Comparison of ENCODE assay signal across 9 cellular contexts in the genomic region with DNA sequence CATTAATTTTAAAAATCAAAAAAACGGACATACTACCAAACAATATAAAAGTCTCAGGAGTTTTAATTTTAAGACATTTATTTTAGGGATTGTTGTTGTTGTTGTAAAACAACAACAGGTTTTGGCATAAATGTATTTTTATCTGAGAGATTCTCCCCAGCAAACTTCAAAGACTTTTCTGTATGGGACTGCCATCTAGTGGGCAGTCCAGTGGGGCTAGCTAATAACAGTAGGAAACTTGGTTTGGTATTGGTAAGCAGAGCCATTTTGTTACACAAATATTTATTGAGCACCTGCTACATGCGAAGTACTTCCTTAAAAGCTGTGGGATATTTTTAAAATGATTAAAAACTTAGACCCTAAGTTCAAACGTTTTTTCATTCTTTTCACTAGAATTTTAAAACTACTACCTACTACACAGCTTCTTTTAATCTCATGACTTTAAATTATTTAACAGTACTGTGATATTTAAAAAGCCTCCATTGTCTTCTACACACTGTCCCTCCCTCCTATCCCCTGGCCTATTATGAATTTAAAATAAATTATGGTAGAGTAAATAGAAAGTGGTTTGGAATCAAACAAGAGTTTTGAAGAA.
A peak's percentile ranks its signal among the peaks of the same experiment; 100 is the strongest.
DNase-seq lines count a peak whose midpoint lies in the region; ATAC-seq and TF ChIP-seq lines count a peak whose summit lies in the region.
"Had no signal": no experiment of that assay in that cellular context is flagged by ENCODE, and none has a peak within 500 bp of the region (broad histone marks: within the 10 kb centered on the region; RNA-seq: fewer than 3 reads in every experiment).

No MANE protein-coding gene starts in this region.

- DNase-seq in AG09319 (ENCODE audit: extremely low read depth, low read depth), result peak; percentile 15
- peak; percentile 17 for DNase-seq in GM20000 (ENCODE audit: low spot score)
- peak; percentile 12 for DNase-seq in NCI-H1694 treated with DMSO at 0.1 percent for 48 hours (lab: John Stamatoyannopoulos, UW)
- peak; percentile 62 for DNase-seq in cardiac fibroblast (ENCODE audit: low read depth in 2 of 2)
- DNase-seq in medulla oblongata (ENCODE audit: extremely low spot score), result peak; percentile 65
- no peak for DNase-seq in CD8-positive, alpha-beta memory T cell
- DNase-seq in activated CD4-positive, CD25-positive, alpha-beta regulatory T cell (lab: John Stamatoyannopoulos, UW), result no peak

- H3K4me1 Mint-ChIP-seq in CD8-positive, alpha-beta memory T cell, result no peaks in the 10 kb centered on the region

- no peaks in the 10 kb centered on the region for H3K36me3 Mint-ChIP-seq in CD8-positive, alpha-beta memory T cell

- H3K27me3 Mint-ChIP-seq in CD8-positive, alpha-beta memory T cell, result no peaks in the 10 kb centered on the region

- H3K36me3 ChIP-seq in CD8-positive, alpha-beta memory T cell (ENCODE audit: insufficient read depth, low read length), result no peaks in the 10 kb centered on the region

- H3K27me3 ChIP-seq in CD8-positive, alpha-beta memory T cell (ENCODE audit: insufficient read depth, low read length, poor library complexity, severe bottlenecking), result no peaks in the 10 kb centered on the region

- TF ChIP-seq CTCF in AG09319 (IDR thresholded peaks at IDR 0.05; ENCODE audit: low read depth, low read length) (peak; percentile 91), GM20000 (IDR thresholded peaks at IDR 0.05; ENCODE audit: extremely low read depth, missing control alignments) (no peak), cardiac fibroblast (IDR thresholded peaks at IDR 0.05; ENCODE audit: low read depth, low read length) (peak; percentile 82)

- no peak overlapping the region for H3K27ac Mint-ChIP-seq in CD8-positive, alpha-beta memory T cell

- no peak overlapping the region for H3K4me3 Mint-ChIP-seq in CD8-positive, alpha-beta memory T cell

- no peaks in the 10 kb centered on the region for H3K4me1 ChIP-seq in CD8-positive, alpha-beta memory T cell (ENCODE audit: insufficient read depth, low read length)

- peaks cover 3 to 9% (median 6%) of the 10 kb centered on the region in 5 donors for H3K9me3 Mint-ChIP-seq in CD8-positive, alpha-beta memory T cell

- POLR2A ChIA-PET in CD8-positive, alpha-beta memory T cell (lab: Charles Lee), result no interaction called here

- no peaks in the 10 kb centered on the region for H3K9me3 ChIP-seq in CD8-positive, alpha-beta memory T cell (ENCODE audit: low read length)

- CTCF ChIA-PET in CD8-positive, alpha-beta memory T cell (lab: Charles Lee), result no interaction called here

- no peak for ATAC-seq in GM18519 (IDR thresholded peaks at IDR 0.05; ENCODE audit: low FRiP score, unreplicated experiment)

- no peak overlapping the region for H3K4me3 ChIP-seq in cardiac fibroblast (replicated peaks in 1 of 2; ENCODE audit: low read depth in 2 of 2, low read length in 2 of 2)
- H3K4me3 ChIP-seq in CD8-positive, alpha-beta memory T cell (ENCODE audit: low read length), result no peak overlapping the region

- no peak overlapping the region for H3K27ac ChIP-seq in CD8-positive, alpha-beta memory T cell (ENCODE audit: low read depth, low read length)
- H3K27ac ChIP-seq: epithelial cell of prostate had no signal

Comparison
In these comparisons a context has a peak if more than half of its experiments do, and no peak if none do; other contexts are left out.
1. DNase-seq: peak in AG09319 (single experiment), GM20000 (single experiment), NCI-H1694 treated with DMSO at 0.1 percent for 48 hours (single experiment), cardiac fibroblast (2 of 2) and medulla oblongata (single experiment); none in CD8-positive, alpha-beta memory T cell (0 of 5) and activated CD4-positive, CD25-positive, alpha-beta regulatory T cell (0 of 4).